Comparison of ENCODE assay signal across 11 cellular contexts in genomic region chr11:112320668-112321067, GRCh38.
DNase-seq lines count a peak whose midpoint lies in the region; ATAC-seq and TF ChIP-seq lines count a peak whose summit lies in the region.
"Had no signal": no experiment of that assay in that cellular context is flagged by ENCODE, and none has a peak within 500 bp of the region (broad histone marks: within the 10 kb centered on the region; RNA-seq: fewer than 3 reads in every experiment).

No MANE protein-coding gene starts in this region.

- peaks cover 12% of the 10 kb centered on the region; the same call in 2 of the 3 replicates for H3K36me3 Mint-ChIP-seq in GM23338 (ENCODE audit: low read depth)

- H3K9ac ChIP-seq in fibroblast of lung (ENCODE audit: insufficient read depth, low read length): no peak overlapping the region

- no TSS peak for BruUV-seq in Panc1 (replicated peaks; lab: Mats Ljungman, UMichigan)

- H3K4me1 ChIP-seq in Panc1 (ENCODE audit: control insufficient read depth, insufficient read depth, low read length): no peaks in the 10 kb centered on the region
- H3K4me1 ChIP-seq in fibroblast of lung (ENCODE audit: control insufficient read depth, extremely low read depth, insufficient read depth, low read length): peaks cover 14% of the 10 kb centered on the region
- H3K4me1 ChIP-seq in suprapubic skin: peaks cover 29% of the 10 kb centered on the region
- peaks cover 12% of the 10 kb centered on the region for H3K4me1 ChIP-seq in GM23338 (ENCODE audit: insufficient read depth)
- H3K4me1 ChIP-seq: HAP-1 had no signal

- peaks cover 4% of the 10 kb centered on the region for H3K27me3 Mint-ChIP-seq in GM23338 (ENCODE audit: insufficient read depth, low read depth, poor library complexity)

- TF ChIP-seq EP300 in suprapubic skin (IDR thresholded peaks at IDR 0.05): no peak

- CTCF ChIA-PET in Panc1 (lab: Charles Lee): no interaction called here

- H3K9me3 Mint-ChIP-seq in GM23338: peaks cover 17% of the 10 kb centered on the region; the same call in 2 of the 3 replicates

- H3K36me3 ChIP-seq in Panc1 (ENCODE audit: control insufficient read depth, insufficient read depth, low read length) (no peaks in the 10 kb centered on the region), fibroblast of lung (ENCODE audit: control insufficient read depth, insufficient read depth, low read length) (no peaks in the 10 kb centered on the region), suprapubic skin (no peaks in the 10 kb centered on the region), GM23338 (ENCODE audit: insufficient read depth) (no peaks in the 10 kb centered on the region)
- H3K36me3 ChIP-seq: HAP-1 had no signal

- no peaks in the 10 kb centered on the region for H3K79me2 ChIP-seq in fibroblast of lung (ENCODE audit: control insufficient read depth, insufficient read depth, low read length)
- no peaks in the 10 kb centered on the region for H3K79me2 ChIP-seq in GM23338 (replicated peaks; ENCODE audit: insufficient read depth)

- H3K4me2 ChIP-seq in fibroblast of lung (ENCODE audit: extremely low read depth, insufficient read depth, low read length) (peak overlapping the region; percentile 5), GM23338 (no peak overlapping the region)

- no peak overlapping the region for H3K27ac Mint-ChIP-seq in GM23338

- TF ChIP-seq CTCF in Panc1 (IDR thresholded peaks at IDR 0.05) (no peak), fibroblast of lung (conservative IDR thresholded peaks at IDR 0.05 in 1 of 2, IDR thresholded peaks at IDR 0.05 in 1 of 2; ENCODE audit: low read depth in 1 of 2, low read length in 2 of 2) (no peak), suprapubic skin (IDR thresholded peaks at IDR 0.05) (no peak), GM23338 (conservative IDR thresholded peaks at IDR 0.05; ENCODE audit: low read depth in 2 of 2) (no peak)

- peak; percentile 35 for DNase-seq in DMS79 (lab: John Stamatoyannopoulos, UW)
- no peak for DNase-seq in Panc1 (ENCODE audit: low read depth, low spot score)
- DNase-seq in fibroblast of lung (ENCODE audit: low read depth in 2 of 2): peak; percentile 88 to 89
- DNase-seq in non-pigmented ciliary epithelial cell (ENCODE audit: low read depth): peak; percentile 77
- no peak for DNase-seq in suprapubic skin (ENCODE audit: low spot score in 2 of 2)
- no peak for DNase-seq in GM23338 (ENCODE audit: low spot score)
- DNase-seq: GDM1, NCI-H187 had no signal

- TF ChIP-seq POLR2A in suprapubic skin (IDR thresholded peaks at IDR 0.05): no peak

- no peaks in the 10 kb centered on the region for H4K20me1 ChIP-seq in fibroblast of lung (ENCODE audit: control insufficient read depth, extremely low read depth, insufficient read depth, low read length)
- H4K20me1 ChIP-seq in GM23338 (replicated peaks; ENCODE audit: insufficient read depth): no peaks in the 10 kb centered on the region

- H3K4me3 Mint-ChIP-seq in GM23338: no peak overlapping the region

- H3K9me3 ChIP-seq in Panc1 (ENCODE audit: control insufficient read depth, insufficient read depth, low read depth, low read length) (no peaks in the 10 kb centered on the region), fibroblast of lung (ENCODE audit: control insufficient read depth, insufficient read depth, low read depth, low read length) (no peaks in the 10 kb centered on the region), suprapubic skin (no peaks in the 10 kb centered on the region)
- H3K9me3 ChIP-seq: HAP-1 had no signal

- H3F3A ChIP-seq in GM23338 (replicated peaks; ENCODE audit: low read depth): no peaks in the 10 kb centered on the region

- intact Hi-C loops in Panc1 (cut with micrococcal nuclease; ENCODE audit: unreplicated experiment): no loop called here

- peaks cover 2% of the 10 kb centered on the region; the same call in 1 of the 2 replicates for H3K27me3 ChIP-seq in Panc1 (ENCODE audit: control insufficient read depth, insufficient read depth, low read length)
- no peaks in the 10 kb centered on the region for H3K27me3 ChIP-seq in fibroblast of lung (ENCODE audit: control insufficient read depth, insufficient read depth, low read length)
- H3K27me3 ChIP-seq in suprapubic skin: no peaks in the 10 kb centered on the region
- H3K27me3 ChIP-seq in GM23338 (ENCODE audit: insufficient read depth): 0 out of 2 replicates have a peak, but pooled peaks cover 5% of the 10 kb centered on the region

- H2AFZ ChIP-seq in fibroblast of lung (ENCODE audit: low read length) (no peak overlapping the region), GM23338 (no peak overlapping the region)

- POLR2A ChIA-PET in Panc1 (lab: Charles Lee): no interaction called here

- H3K4me1 Mint-ChIP-seq in GM23338: peaks cover 21% of the 10 kb centered on the region

- H3K27ac ChIP-seq in Panc1 (ENCODE audit: low read length) (no peak overlapping the region), fibroblast of lung (ENCODE audit: insufficient read depth, low read length) (no peak overlapping the region), suprapubic skin (no peak overlapping the region), GM23338 (ENCODE audit: low read depth) (no peak overlapping the region)

- no peak overlapping the region for H3K4me3 ChIP-seq in Panc1 (ENCODE audit: low read depth in 2 of 2, low read length in 2 of 2)
- no peak overlapping the region for H3K4me3 ChIP-seq in fibroblast of lung (replicated peaks in 1 of 4; ENCODE audit: control extremely low read depth in 1 of 4, insufficient read depth in 1 of 4, low read depth in 3 of 4, low read length in 4 of 4)
- no peak overlapping the region for H3K4me3 ChIP-seq in suprapubic skin
- no peak overlapping the region for H3K4me3 ChIP-seq in GM23338
- H3K4me3 ChIP-seq: HAP-1 had no signal

- no peaks in the 10 kb centered on the region; the same call in 1 of the 2 replicates for H3K9me2 ChIP-seq in GM23338 (ENCODE audit: insufficient read depth)

- ATAC-seq in Panc1 (0 out of 2 replicates have a peak, but pooled peaks have one; percentile 41), HG03469 (IDR thresholded peaks at IDR 0.05; ENCODE audit: unreplicated experiment) (no peak), HG02884 (IDR thresholded peaks at IDR 0.05; ENCODE audit: unreplicated experiment) (no peak), GM23338 (no peak)

- in situ Hi-C loops in Panc1 (cut with HindIII; ENCODE audit: low pct_unique_long_range_greater_than_20kb, low sequenced_read_pairs): no loop called here

- 48% methylated on average over 5 of the region's 5 CpGs for WGBS in suprapubic skin

TF ChIP-seq in GM23338, 12 proteins besides CTCF, POLR2A, EP300 and RAD21 (continues in another document):
- TF ChIP-seq STAT1 (IDR thresholded peaks at IDR 0.05; ENCODE audit: unreplicated experiment) (no peak), REST (IDR thresholded peaks at IDR 0.05; ENCODE audit: unreplicated experiment) (no peak), EZH2phosphoT487 (IDR thresholded peaks at IDR 0.05; ENCODE audit: unreplicated experiment) (no peak)

Comparison
In these comparisons a context has a peak if more than half of its experiments do, and no peak if none do; other contexts are left out.
1. DNase-seq: peak in DMS79 (single experiment), fibroblast of lung (2 of 2) and non-pigmented ciliary epithelial cell (single experiment); none in Panc1 (single experiment), suprapubic skin (0 of 2) and GM23338 (single experiment).